31 cellular contexts compared by ENCODE assay signal in the genomic region with DNA sequence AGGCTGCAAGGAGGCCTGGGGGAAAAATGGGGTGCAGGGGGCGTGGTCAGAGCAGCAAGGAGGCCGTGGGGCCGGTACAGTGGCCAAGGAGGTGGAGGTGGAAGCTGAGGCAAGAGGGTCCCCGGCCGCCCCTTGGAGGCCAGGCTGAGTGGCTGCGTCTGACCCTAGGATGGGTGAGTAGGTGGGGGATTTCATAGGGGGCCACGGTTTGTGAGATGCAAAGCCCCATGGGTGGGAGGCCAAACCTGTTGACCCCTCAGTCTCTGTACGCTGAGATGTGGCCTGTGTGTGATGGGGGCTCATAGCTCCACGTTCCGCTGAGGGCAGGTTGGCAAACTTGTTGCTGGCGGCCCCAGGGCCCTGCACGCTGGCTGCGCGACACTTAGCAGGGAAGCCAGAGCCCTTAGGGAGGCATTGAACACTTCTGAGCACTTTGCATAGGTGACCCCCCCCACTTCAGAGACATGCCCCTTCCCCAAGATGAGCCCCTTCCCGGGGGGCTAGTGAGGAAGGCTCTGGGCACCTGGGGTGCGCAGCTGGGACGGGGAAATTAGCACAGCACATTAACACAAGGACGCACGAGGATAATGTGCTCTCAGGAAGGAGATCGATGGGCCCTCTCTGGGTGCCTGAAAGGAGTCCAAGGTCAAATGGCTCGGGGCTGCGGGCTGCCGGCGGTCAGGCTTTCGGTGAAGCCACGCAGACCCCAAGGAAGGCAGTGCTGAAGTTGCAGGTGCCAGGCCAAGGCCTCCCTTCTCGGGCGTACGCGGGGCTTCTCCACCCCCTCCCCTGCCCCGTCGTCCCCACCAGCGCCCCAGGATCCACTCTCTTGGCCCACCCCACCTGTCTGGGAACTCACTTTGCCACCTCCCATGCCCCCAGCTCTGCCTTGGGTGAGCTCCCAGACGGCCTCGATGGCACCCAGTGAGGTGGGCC.
DNase-seq lines count a peak whose midpoint lies in the region; ATAC-seq and TF ChIP-seq lines count a peak whose summit lies in the region.
"Had no signal": no experiment of that assay in that cellular context is flagged by ENCODE, and none has a peak within 500 bp of the region (broad histone marks: within the 10 kb centered on the region; RNA-seq: fewer than 3 reads in every experiment).

No MANE protein-coding gene starts in this region.

- no peak overlapping the region for H3K27ac Mint-ChIP-seq in activated naive CD8-positive, alpha-beta T cell treated with anti-CD3 and anti-CD28 coated beads, Interleukin-2, amount 10 ng/mL, durations not matched to agents 7 days and 5 days
- no peak overlapping the region for H3K27ac Mint-ChIP-seq in activated naive CD8-positive, alpha-beta T cell treated with anti-CD3 and anti-CD28 coated beads for 36 hours
- H3K27ac Mint-ChIP-seq: activated CD4-positive, alpha-beta memory T cell treated with anti-CD3 and anti-CD28 coated beads, Interleukin-2, amount 10 ng/mL, durations not matched to agents 7 days and 5 days; activated naive CD4-positive, alpha-beta T cell treated with anti-CD3 and anti-CD28 coated beads, Interleukin-2, amount 50 U/mL, for 72 hours; CD4-positive, alpha-beta T cell; naive thymus-derived CD4-positive, alpha-beta T cell had no signal

- H3K27me3 Mint-ChIP-seq in activated naive CD8-positive, alpha-beta T cell treated with anti-CD3 and anti-CD28 coated beads, Interleukin-2, amount 10 ng/mL, durations not matched to agents 7 days and 5 days: no peaks in the 10 kb centered on the region
- no peaks in the 10 kb centered on the region for H3K27me3 Mint-ChIP-seq in activated naive CD8-positive, alpha-beta T cell treated with anti-CD3 and anti-CD28 coated beads for 36 hours
- H3K27me3 Mint-ChIP-seq: activated CD4-positive, alpha-beta memory T cell treated with anti-CD3 and anti-CD28 coated beads, Interleukin-2, amount 10 ng/mL, durations not matched to agents 7 days and 5 days; CD4-positive, alpha-beta T cell had no signal

- ATAC-seq in activated naive CD8-positive, alpha-beta T cell treated with anti-CD3 and anti-CD28 coated beads, Interleukin-2, amount 10 ng/mL, durations not matched to agents 7 days and 5 days (ENCODE audit: low read depth): no peak
- no peak for ATAC-seq in lower lobe of right lung
- ATAC-seq in HG02678 (IDR thresholded peaks at IDR 0.05; ENCODE audit: unreplicated experiment): no peak
- no peak for ATAC-seq in GM18867 (IDR thresholded peaks at IDR 0.05; ENCODE audit: unreplicated experiment)
- ATAC-seq: A549; activated CD4-positive, CD25-positive, alpha-beta regulatory T cell treated with anti-CD3 and anti-CD28 coated beads, Interleukin-2, amount 50 U/mL, for 24 hours; activated naive CD4-positive, alpha-beta T cell treated with anti-CD3 and anti-CD28 coated beads, Interleukin-2, amount 50 U/mL, for 72 hours; naive thymus-derived CD4-positive, alpha-beta T cell; PC-3; SK-N-SH treated with all-trans-retinoic acid at 6 μM for 48 hours; stimulated activated naive CD8-positive, alpha-beta T cell treated with anti-CD3 and anti-CD28 coated beads, Interleukin-15, Interleukin-2, amounts not matched to agents 100 U/mL and 50 U/mL, for 24 hours had no signal

- no peaks in the 10 kb centered on the region for H3K4me1 Mint-ChIP-seq in activated naive CD8-positive, alpha-beta T cell treated with anti-CD3 and anti-CD28 coated beads, Interleukin-2, amount 10 ng/mL, durations not matched to agents 7 days and 5 days
- no peaks in the 10 kb centered on the region for H3K4me1 Mint-ChIP-seq in activated naive CD8-positive, alpha-beta T cell treated with anti-CD3 and anti-CD28 coated beads for 36 hours
- H3K4me1 Mint-ChIP-seq: activated CD4-positive, alpha-beta memory T cell treated with anti-CD3 and anti-CD28 coated beads, Interleukin-2, amount 10 ng/mL, durations not matched to agents 7 days and 5 days had no signal

- H3K4me1 ChIP-seq in lower lobe of right lung (no peaks in the 10 kb centered on the region), tibial artery (no peaks in the 10 kb centered on the region)
- H3K4me1 ChIP-seq: A549, testis, uterus had no signal

- POLR2A ChIA-PET in activated naive CD8-positive, alpha-beta T cell treated with anti-CD3 and anti-CD28 coated beads, Interleukin-2, amount 10 ng/mL, durations not matched to agents 7 days and 5 days (lab: Charles Lee): no interaction called here

- H3K36me3 ChIP-seq in lower lobe of right lung (no peaks in the 10 kb centered on the region), tibial artery (no peaks in the 10 kb centered on the region)
- H3K36me3 ChIP-seq: uterus had no signal

- H3K9me3 ChIP-seq in lower lobe of right lung (no peaks in the 10 kb centered on the region), tibial artery (no peaks in the 10 kb centered on the region)
- H3K9me3 ChIP-seq: A549, testis, uterus had no signal

- H3K4me3 ChIP-seq in lower lobe of right lung (no peak overlapping the region), tibial artery (no peak overlapping the region)
- H3K4me3 ChIP-seq: A549, skin epidermis, testis, uterus had no signal

- no peaks in the 10 kb centered on the region for H3K9me3 Mint-ChIP-seq in activated naive CD8-positive, alpha-beta T cell treated with anti-CD3 and anti-CD28 coated beads, Interleukin-2, amount 10 ng/mL, durations not matched to agents 7 days and 5 days
- no peaks in the 10 kb centered on the region for H3K9me3 Mint-ChIP-seq in activated naive CD8-positive, alpha-beta T cell treated with anti-CD3 and anti-CD28 coated beads for 36 hours
- H3K9me3 Mint-ChIP-seq: CD4-positive, alpha-beta T cell had no signal

- no peak for TF ChIP-seq CTCF in lower lobe of right lung (IDR thresholded peaks at IDR 0.05)
- no peak for TF ChIP-seq CTCF in tibial artery (IDR thresholded peaks at IDR 0.05)

- no peaks in the 10 kb centered on the region for H3K36me3 Mint-ChIP-seq in activated naive CD8-positive, alpha-beta T cell treated with anti-CD3 and anti-CD28 coated beads, Interleukin-2, amount 10 ng/mL, durations not matched to agents 7 days and 5 days
- H3K36me3 Mint-ChIP-seq in activated naive CD8-positive, alpha-beta T cell treated with anti-CD3 and anti-CD28 coated beads for 36 hours: no peaks in the 10 kb centered on the region
- H3K36me3 Mint-ChIP-seq: activated naive CD4-positive, alpha-beta T cell treated with anti-CD3 and anti-CD28 coated beads, Interleukin-2, amount 50 U/mL, for 72 hours; naive thymus-derived CD4-positive, alpha-beta T cell had no signal

- peaks cover 9% of the 10 kb centered on the region for H3K27me3 ChIP-seq in lower lobe of right lung (ENCODE audit: low read depth)
- peaks cover 0 to 60% of the 10 kb centered on the region in 2 donors for H3K27me3 ChIP-seq in tibial artery
- H3K27me3 ChIP-seq: testis, uterus had no signal

- DNase-seq in activated naive CD8-positive, alpha-beta T cell treated with anti-CD3 and anti-CD28 coated beads, Interleukin-2, amount 10 ng/mL, durations not matched to agents 7 days and 5 days: peak; percentile 9
- no peak for DNase-seq in activated naive CD8-positive, alpha-beta T cell treated with anti-CD3 and anti-CD28 coated beads for 36 hours
- DNase-seq in cardiac septum (ENCODE audit: low spot score): peak; percentile 64
- DNase-seq in lower lobe of right lung: peak; percentile 30
- DNase-seq in tibial artery: peak; percentile 9 to 53
- no peak for DNase-seq in NCI-H1694 treated with DMSO at 0.1 percent for 48 hours (lab: John Stamatoyannopoulos, UW)
- DNase-seq: activated CD4-positive, alpha-beta memory T cell treated with anti-CD3 and anti-CD28 coated beads, Interleukin-2, amount 10 ng/mL, durations not matched to agents 7 days and 5 days; activated CD8-positive, alpha-beta memory T cell treated with anti-CD3 and anti-CD28 coated beads, Interleukin-2, amount 50 U/mL, for 4 hours; anterior cingulate cortex; CD4-positive, alpha-beta T cell; cortex of kidney; effector memory CD4-positive, alpha-beta T cell; H9; Karpas-422; midbrain; naive thymus-derived CD4-positive, alpha-beta T cell; NCI-H1417; NCI-H2081 treated with DMSO at 0.1 percent for 48 hours; NCI-H345; NCI-H69; PC-3; stimulated activated naive CD8-positive, alpha-beta T cell treated with anti-CD3 and anti-CD28 coated beads, Interleukin-15, Interleukin-2, amounts not matched to agents 100 U/mL and 50 U/mL, for 24 hours; testis; uterus had no signal

- intact Hi-C loops in cardiac septum (cut with DNase I) (no loop called here), lower lobe of right lung (cut with DNase I) (no loop called here), tibial artery (cut with DNase I; ENCODE audit: low total_unique reads) (no loop called here)

- H3K4me3 Mint-ChIP-seq in activated naive CD8-positive, alpha-beta T cell treated with anti-CD3 and anti-CD28 coated beads, Interleukin-2, amount 10 ng/mL, durations not matched to agents 7 days and 5 days: no peak overlapping the region
- H3K4me3 Mint-ChIP-seq in activated naive CD8-positive, alpha-beta T cell treated with anti-CD3 and anti-CD28 coated beads for 36 hours: no peak overlapping the region
- H3K4me3 Mint-ChIP-seq: activated CD4-positive, alpha-beta memory T cell treated with anti-CD3 and anti-CD28 coated beads, Interleukin-2, amount 10 ng/mL, durations not matched to agents 7 days and 5 days; CD4-positive, alpha-beta T cell; H9; naive thymus-derived CD4-positive, alpha-beta T cell had no signal

- no peak overlapping the region for H3K27ac ChIP-seq in lower lobe of right lung
- no peak overlapping the region for H3K27ac ChIP-seq in tibial artery
- H3K27ac ChIP-seq: A549, skin epidermis, testis, uterus had no signal

Comparison
In these comparisons a context has a peak if more than half of its experiments do, and no peak if none do; other contexts are left out.
1. DNase-seq: peak in activated naive CD8-positive, alpha-beta T cell treated with anti-CD3 and anti-CD28 coated beads, Interleukin-2, amount 10 ng/mL, durations not matched to agents 7 days and 5 days (single experiment), cardiac septum (single experiment), lower lobe of right lung (single experiment) and tibial artery (2 of 2); none in activated naive CD8-positive, alpha-beta T cell treated with anti-CD3 and anti-CD28 coated beads for 36 hours (single experiment) and NCI-H1694 treated with DMSO at 0.1 percent for 48 hours (single experiment).